Comparison of ENCODE assay signal across 8 cellular contexts in genomic region chr18:46097853-46098615, GRCh38. TPM values are rescaled to one million over a fixed set of nuclear protein-coding genes. Genes with fewer than 3 reads are reported as not detected.
A peak's percentile ranks its signal among the peaks of the same experiment; 100 is the strongest.
DNase-seq lines count a peak whose midpoint lies in the region; TF ChIP-seq lines count a peak whose summit lies in the region.

Gene ATP5F1A (minus strand): TSS chr18:46098296. CDS start chr18:46098231, 65 bp downstream.

- peaks cover 50% of the 10 kb centered on the region for H3K79me2 ChIP-seq in GM23248 (ENCODE audit: insufficient read depth)

- H3K27ac ChIP-seq in GM23248, result peak within 1 kb of the TSS; percentile 71
- peak within 1 kb of the TSS; percentile 82 for H3K27ac ChIP-seq in neutrophil
- peak within 1 kb of the TSS; percentile 96 for H3K27ac ChIP-seq in substantia nigra (ENCODE audit: low read depth, low read length, poor library complexity, severe bottlenecking)

- H3K27me3 ChIP-seq in GM23248 (replicated peaks; ENCODE audit: insufficient read depth) (no peaks in the 10 kb centered on the region), neutrophil (no peaks in the 10 kb centered on the region)

- H3K9me3 ChIP-seq in GM23248 (ENCODE audit: low read depth), result no peaks in the 10 kb centered on the region
- H3K9me3 ChIP-seq in neutrophil, result no peaks in the 10 kb centered on the region

- H4K20me1 ChIP-seq in GM23248 (ENCODE audit: insufficient read depth), result no peaks in the 10 kb centered on the region

- H2AFZ ChIP-seq in GM23248, result peak within 1 kb of the TSS; percentile 99

- H3K36me3 ChIP-seq in GM23248 (ENCODE audit: low read depth) (peaks cover 10% of the 10 kb centered on the region; the same call in 1 of the 2 replicates), neutrophil (peaks cover 9% of the 10 kb centered on the region)

- no peaks in the 10 kb centered on the region for H3K9me2 ChIP-seq in GM23248 (ENCODE audit: insufficient read depth)

- H3K4me3 ChIP-seq in GM23248, result peak within 1 kb of the TSS; percentile 83
- peak within 1 kb of the TSS; percentile 81 to 87 for H3K4me3 ChIP-seq in neutrophil (ENCODE audit: low read depth in 1 of 2, low read length in 1 of 2)

- peaks cover 10% of the 10 kb centered on the region for H3K4me1 ChIP-seq in GM23248 (ENCODE audit: insufficient read depth)
- H3K4me1 ChIP-seq in neutrophil (ENCODE audit: control insufficient read depth in 1 of 2, insufficient read depth in 1 of 2, low read depth in 1 of 2, low read length in 1 of 2), result peaks cover 17 to 22% of the 10 kb centered on the region in 2 experiments

- H3F3A ChIP-seq in GM23248 (ENCODE audit: insufficient read depth), result no peaks in the 10 kb centered on the region

- in situ Hi-C loops in GM23248 (cut with MboI), result no loop called here

- peak within 1 kb of the TSS; percentile 88 for H3K9ac ChIP-seq in GM23248

- DNase-seq in ELF-1 (ENCODE audit: low read depth, low spot score) (peak; percentile 89), GM23248 (peak; percentile 93), Kasumi-1 (lab: John Stamatoyannopoulos, UW) (peak; percentile 85 to 89), SHP77 (lab: John Stamatoyannopoulos, UW) (peak; percentile 78 to 85), activated gamma-delta T cell treated with Interleukin-2 at 50 U/mL for 16 hours (peak; percentile 85), foreskin melanocyte (peak; percentile 69), substantia nigra (lab: John Stamatoyannopoulos, UW) (peak; percentile 51 to 95 (median 86))

- WGBS in GM23248 (ENCODE audit: low coverage in 1 of 2, low lambda C conversion rate in 2 of 2, missing lambda C conversion rate in 2 of 2), 2 experiments, result 1 to 2% methylated on average over 45 to 46 of the region's 49 CpGs

- peak within 1 kb of the TSS; percentile 80 for H3K4me2 ChIP-seq in GM23248 (ENCODE audit: unreplicated experiment)

- TF ChIP-seq CTCF in neutrophil (IDR thresholded peaks at IDR 0.05), result no peak

RNA-seq across cellular contexts. Expression of gene ATP5F1A, which starts in this region (rescaled TPM):
- total RNA-seq in GM23248 (2014; rRNA removed; shearing (Covaris generic)), result 562 and 618 TPM in 2 replicates
- polyA plus RNA-seq in GM23248 (2016; fragmentation: Nextera tagmentation; extraction: Ambion mirVana), result 353 and 366 TPM in 2 replicates

Comparison
In these comparisons a context has a peak if more than half of its experiments do, and no peak if none do; other contexts are left out.
1. Peak in every context shown above with its lines: DNase-seq, H3K4me3 ChIP-seq and H3K27ac ChIP-seq.